Comparison of ENCODE assay signal across 38 cellular contexts in genomic region chr19:8738377-8738776, GRCh38. TPM values are rescaled to one million over a fixed set of nuclear protein-coding genes. Genes with fewer than 3 reads are reported as not detected.
"Had no signal": no experiment of that assay in that cellular context is flagged by ENCODE, and none has a peak within 500 bp of the region (broad histone marks: within the 10 kb centered on the region; RNA-seq: fewer than 3 reads in every experiment).

No MANE protein-coding gene starts in this region.

- H3K36me3 ChIP-seq: MG63 had no signal

- H3K4me3 ChIP-seq: MG63 had no signal

- H3K4me2 ChIP-seq: KMS-11 had no signal

- DNase-seq: Karpas-422, Kasumi-1, MG63, MM.1S, MV-4-11, NCI-H1048, NCI-H1092, NCI-H1092 treated with DMSO at 0.1 percent for 48 hours, NCI-H1105, NCI-H1105 treated with DMSO at 0.1 percent for 48 hours, NCI-H1417, NCI-H1417 treated with DMSO at 0.1 percent for 48 hours, NCI-H1436, NCI-H1436 treated with DMSO at 0.1 percent for 48 hours, NCI-H146, NCI-H1694, NCI-H1694 treated with DMSO at 0.1 percent for 48 hours, NCI-H187, NCI-H187 treated with DMSO at 0.1 percent for 48 hours, NCI-H1930, NCI-H2029, NCI-H2029 treated with DMSO at 0.1 percent for 48 hours, NCI-H2081, NCI-H2081 treated with DMSO at 0.1 percent for 48 hours, NCI-H2107, NCI-H2171, NCI-H2171 treated with DMSO at 0.1 percent for 48 hours, NCI-H2227 treated with DMSO at 0.1 percent for 48 hours, NCI-H226, NCI-H446, NCI-H446 treated with DMSO at 0.1 percent for 48 hours, NCI-H510A, NCI-H510A treated with DMSO at 0.1 percent for 48 hours had no signal

- H3K9me3 ChIP-seq: MG63 had no signal

- H3K27ac ChIP-seq: KMS-11 had no signal

RNA-seq across cellular contexts. Expression of gene OR2Z1, which starts 16.9 kb away (rescaled TPM):
- total RNA-seq: LHCN-M2, M059J, MCF 10A, NCI-H460 had no signal

RNA-seq across cellular contexts. Expression of gene ACTL9, which starts 39.8 kb away (rescaled TPM):
- total RNA-seq: LHCN-M2, M059J, MCF 10A, NCI-H460 had no signal
